Comparison of ENCODE assay signal across 22 cellular contexts in the genomic region with DNA sequence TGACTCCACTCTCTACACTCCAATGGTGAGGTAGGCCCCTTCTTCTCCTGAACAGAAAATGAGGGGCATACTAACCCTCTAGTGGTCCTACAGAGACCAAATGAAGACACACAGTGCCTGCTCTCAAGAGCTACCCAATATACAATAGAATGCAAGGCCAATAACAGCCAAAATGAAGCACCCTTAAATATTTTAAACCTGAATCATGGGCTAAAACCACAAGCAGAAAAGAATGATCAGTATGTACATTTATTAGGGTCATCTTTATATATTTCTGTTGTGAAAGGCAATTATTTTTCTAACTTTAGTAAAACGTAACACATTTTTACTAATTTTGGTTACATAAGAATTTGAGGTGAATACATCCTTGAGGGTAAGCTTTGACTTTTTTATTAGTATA. TPM values are rescaled to one million over a fixed set of nuclear protein-coding genes. Genes with fewer than 3 reads are reported as not detected.
DNase-seq lines count a peak whose midpoint lies in the region; ATAC-seq and TF ChIP-seq lines count a peak whose summit lies in the region.
"Had no signal": no experiment of that assay in that cellular context is flagged by ENCODE, and none has a peak within 500 bp of the region (broad histone marks: within the 10 kb centered on the region; RNA-seq: fewer than 3 reads in every experiment).

No MANE protein-coding gene starts in this region.

- TF ChIP-seq CTCF in SK-N-SH (IDR thresholded peaks at IDR 0.05) (peak; percentile 11; the same call in 1 of the 2 replicates), fibroblast of mammary gland (conservative IDR thresholded peaks at IDR 0.05; ENCODE audit: control insufficient read depth, insufficient read depth, low read depth, low read length) (no peak), WERI-Rb-1 (IDR thresholded peaks at IDR 0.05; ENCODE audit: low read depth, low read length) (no peak)

- ATAC-seq in HG02763 (IDR thresholded peaks at IDR 0.05; ENCODE audit: unreplicated experiment) = no peak
- ATAC-seq in GM18870 (IDR thresholded peaks at IDR 0.05; ENCODE audit: unreplicated experiment) = no peak
- ATAC-seq: activated T-helper 17 cell treated with anti-CD3 and anti-CD28 coated beads, Interleukin-2, amount 50 U/mL, for 72 hours; K562; Panc1; stimulated activated effector memory CD8-positive, alpha-beta T cell treated with anti-CD3 and anti-CD28 coated beads, Interleukin-12 subunit alpha, Interleukin-12 subunit beta, amount 100 ng/mL, for 72 hours; T-cell had no signal

- H4K20me1 ChIP-seq in SK-N-SH (ENCODE audit: insufficient read depth) = no peaks in the 10 kb centered on the region
- H4K20me1 ChIP-seq: BLaER1 had no signal

- TF ChIP-seq EP300 in SK-N-SH (IDR thresholded peaks at IDR 0.05; ENCODE audit: borderline replicate concordance in 1 of 2, low read depth in 1 of 2, low read length in 1 of 2) = peak in 1 of 2 experiments; percentile 71; a peak in 1 of 4 replicates

- peaks cover 59% of the 10 kb centered on the region for H3F3A ChIP-seq in SK-N-SH (replicated peaks; ENCODE audit: insufficient read depth)

- no peaks in the 10 kb centered on the region for H3K27me3 ChIP-seq in SK-N-SH (ENCODE audit: insufficient read depth)
- no peaks in the 10 kb centered on the region for H3K27me3 ChIP-seq in neuronal stem cell (ENCODE audit: control insufficient read depth in 3 of 3, insufficient read depth in 3 of 3, low read depth in 1 of 3, low read length in 3 of 3)
- H3K27me3 ChIP-seq in WERI-Rb-1 (ENCODE audit: insufficient read depth, low read depth, severe bottlenecking) = no peaks in the 10 kb centered on the region
- H3K27me3 ChIP-seq: BLaER1, colonic mucosa had no signal

- H3K4ac ChIP-seq in neuronal stem cell (ENCODE audit: low read length) = no peak overlapping the region

- peak; percentile 44 for DNase-seq in GM04504 (ENCODE audit: low read depth)
- no peak for DNase-seq in SK-N-SH
- peak; percentile 60 for DNase-seq in fibroblast of mammary gland (ENCODE audit: low read depth)
- DNase-seq in neuronal stem cell (ENCODE audit: low spot score) = no peak
- DNase-seq in WERI-Rb-1 = no peak
- DNase-seq in GDM1 (lab: John Stamatoyannopoulos, UW) = no peak
- DNase-seq: activated B cell treated with CpG ODN at 0.5 μM for 24 hours; activated CD8-positive, alpha-beta memory T cell treated with anti-CD3 and anti-CD28 coated beads for 24 hours; amniotic stem cell; colonic mucosa; DMS 273 treated with DMSO at 0.1 percent for 48 hours; hippocampal formation; NCI-H1092 treated with DMSO at 0.1 percent for 48 hours; small intestine; T-cell had no signal

- POLR2A ChIA-PET in SK-N-SH (lab: Yijun Ruan, JAX) = no interaction called here

- no peak for TF ChIP-seq RAD21 in SK-N-SH (IDR thresholded peaks at IDR 0.05; ENCODE audit: low read length)

- CTCF ChIA-PET in SK-N-SH (lab: Yijun Ruan, JAX) = no interaction called here

- 26% methylated on average over 1 of the region's 1 CpG for WGBS in SK-N-SH (ENCODE audit: low lambda C conversion rate)
- no CpG with 5 or more reads among the region's 1 CpG for WGBS in neuronal stem cell (ENCODE audit: extremely low coverage in 2 of 2, insufficient read length in 2 of 2, insufficient replicate concordance in 1 of 2), 2 donors

- H2AK5ac ChIP-seq in neuronal stem cell (ENCODE audit: low read depth, low read length) = no peak overlapping the region

- no peak overlapping the region for H2BK5ac ChIP-seq in neuronal stem cell (ENCODE audit: low read length)

- no peaks in the 10 kb centered on the region for H3K9me3 ChIP-seq in SK-N-SH
- no peaks in the 10 kb centered on the region for H3K9me3 ChIP-seq in neuronal stem cell (replicated peaks in 1 of 2; ENCODE audit: control insufficient read depth in 2 of 2, insufficient read depth in 1 of 2, low read depth in 1 of 2, low read length in 2 of 2)
- no peaks in the 10 kb centered on the region for H3K9me3 ChIP-seq in WERI-Rb-1 (ENCODE audit: severe bottlenecking)
- H3K9me3 ChIP-seq: BLaER1, colonic mucosa had no signal

- no peak overlapping the region for H2BK15ac ChIP-seq in neuronal stem cell (ENCODE audit: low read length)

- H3K4me2 ChIP-seq in SK-N-SH (peak overlapping the region; percentile 19; the same call in 1 of the 2 replicates), neuronal stem cell (ENCODE audit: insufficient read depth, low read length, poor library complexity, severe bottlenecking) (no peak overlapping the region)
- H3K4me2 ChIP-seq: BLaER1 had no signal

- H2BK120ac ChIP-seq in neuronal stem cell (ENCODE audit: low read depth, low read length) = no peak overlapping the region

- H4K91ac ChIP-seq in neuronal stem cell (ENCODE audit: low read depth, low read length, poor library complexity) = no peak overlapping the region

- H4K8ac ChIP-seq in neuronal stem cell (ENCODE audit: low read depth, low read length) = no peak overlapping the region

- H3K79me2 ChIP-seq in SK-N-SH (ENCODE audit: insufficient read depth) = no peaks in the 10 kb centered on the region

- H3K23ac ChIP-seq in neuronal stem cell (ENCODE audit: low read depth, low read length, poor library complexity) = no peak overlapping the region

- H3K36me3 ChIP-seq in SK-N-SH (replicated peaks in 1 of 2; ENCODE audit: control insufficient read depth in 1 of 2, insufficient read depth in 2 of 2, low read length in 1 of 2) (no peaks in the 10 kb centered on the region), neuronal stem cell (replicated peaks in 1 of 2; ENCODE audit: control insufficient read depth in 2 of 2, insufficient read depth in 2 of 2, low read length in 2 of 2) (no peaks in the 10 kb centered on the region), WERI-Rb-1 (no peaks in the 10 kb centered on the region)
- H3K36me3 ChIP-seq: BLaER1, colonic mucosa had no signal

- no peak overlapping the region for H2BK12ac ChIP-seq in neuronal stem cell (ENCODE audit: low read length)

- H3K4me3 ChIP-seq in SK-N-SH (ENCODE audit: low read depth in 2 of 2, low read length in 1 of 2) (no peak overlapping the region), fibroblast of mammary gland (ENCODE audit: control insufficient read depth, low read depth, low read length) (no peak overlapping the region), neuronal stem cell (ENCODE audit: low read length in 2 of 2) (no peak overlapping the region), WERI-Rb-1 (ENCODE audit: low read depth, low read length) (no peak overlapping the region)
- H3K4me3 ChIP-seq: BLaER1, colonic mucosa, K562 had no signal

- H3K14ac ChIP-seq in neuronal stem cell (ENCODE audit: low read length) = no peak overlapping the region

- H3K79me1 ChIP-seq in neuronal stem cell (ENCODE audit: low read depth, low read length) = no peaks in the 10 kb centered on the region

- peak overlapping the region; percentile 44 to 98; a peak in 3 of 4 replicates for H3K27ac ChIP-seq in SK-N-SH (ENCODE audit: low read depth in 2 of 2, low read length in 1 of 2)
- H3K27ac ChIP-seq in neuronal stem cell (replicated peaks; ENCODE audit: low read length) = no peak overlapping the region
- H3K27ac ChIP-seq in WERI-Rb-1 = no peak overlapping the region
- H3K27ac ChIP-seq: BLaER1, colonic mucosa had no signal

- H2AFZ ChIP-seq in SK-N-SH (ENCODE audit: low read depth) (peak overlapping the region; percentile 1; the same call in 1 of the 2 replicates), neuronal stem cell (ENCODE audit: low read length) (peak overlapping the region; percentile 12)

- H3K4me1 ChIP-seq in SK-N-SH (ENCODE audit: control insufficient read depth in 1 of 2, insufficient read depth in 2 of 2, low read depth in 1 of 2, low read length in 1 of 2) = peaks cover 23 to 50% of the 10 kb centered on the region in 2 experiments
- peaks cover 0 to 3% of the 10 kb centered on the region in 2 donors for H3K4me1 ChIP-seq in neuronal stem cell (ENCODE audit: control insufficient read depth in 2 of 2, insufficient read depth in 1 of 2, low read depth in 1 of 2, low read length in 2 of 2)
- H3K4me1 ChIP-seq: colonic mucosa had no signal

- no peak overlapping the region for H3K18ac ChIP-seq in neuronal stem cell (ENCODE audit: low read length)

- H3K9ac ChIP-seq in SK-N-SH (peak overlapping the region; percentile 12; the same call in 1 of the 2 replicates), neuronal stem cell (ENCODE audit: low read depth, low read length, poor library complexity) (no peak overlapping the region)
- H3K9ac ChIP-seq: BLaER1 had no signal

- no peaks in the 10 kb centered on the region for H3K9me2 ChIP-seq in SK-N-SH

TF ChIP-seq in SK-N-SH, 30 proteins besides CTCF, POLR2A, EP300 and RAD21 (continues in another document):
- TF ChIP-seq JUND (IDR thresholded peaks at IDR 0.05) = peak; percentile 80
- peak; percentile 47 for TF ChIP-seq NFIC (IDR thresholded peaks at IDR 0.05; ENCODE audit: borderline replicate concordance)
- TF ChIP-seq TEAD4 (IDR thresholded peaks at IDR 0.05; ENCODE audit: borderline replicate concordance, insufficient read depth) = peak; percentile 83; the same call in 1 of the 2 replicates
- no peak for TF ChIP-seq GATA2 (CRISPR knock-in tag; IDR thresholded peaks at IDR 0.05)
- TF ChIP-seq POLR2AphosphoS5 (IDR thresholded peaks at IDR 0.05; ENCODE audit: low read depth, low read length) = 0 out of 2 replicates have a peak, but pooled peaks have one; percentile 37
- peak; percentile 71 for TF ChIP-seq TCF12 (IDR thresholded peaks at IDR 0.05)
- TF ChIP-seq MEF2A (IDR thresholded peaks at IDR 0.05; ENCODE audit: borderline replicate concordance, low read depth) = 0 out of 2 replicates have a peak, but pooled peaks have one; percentile 33
- no peak for TF ChIP-seq TAF1 (IDR thresholded peaks at IDR 0.05; ENCODE audit: borderline replicate concordance, low read depth, low read length)
- no peak for TF ChIP-seq EZH2phosphoT487 (IDR thresholded peaks at IDR 0.05; ENCODE audit: borderline replicate concordance, low read depth)
- peak; percentile 63; the same call in 1 of the 2 replicates for TF ChIP-seq FOSL2 (IDR thresholded peaks at IDR 0.05; ENCODE audit: borderline replicate concordance, low read depth)
- TF ChIP-seq, protein P1, sequence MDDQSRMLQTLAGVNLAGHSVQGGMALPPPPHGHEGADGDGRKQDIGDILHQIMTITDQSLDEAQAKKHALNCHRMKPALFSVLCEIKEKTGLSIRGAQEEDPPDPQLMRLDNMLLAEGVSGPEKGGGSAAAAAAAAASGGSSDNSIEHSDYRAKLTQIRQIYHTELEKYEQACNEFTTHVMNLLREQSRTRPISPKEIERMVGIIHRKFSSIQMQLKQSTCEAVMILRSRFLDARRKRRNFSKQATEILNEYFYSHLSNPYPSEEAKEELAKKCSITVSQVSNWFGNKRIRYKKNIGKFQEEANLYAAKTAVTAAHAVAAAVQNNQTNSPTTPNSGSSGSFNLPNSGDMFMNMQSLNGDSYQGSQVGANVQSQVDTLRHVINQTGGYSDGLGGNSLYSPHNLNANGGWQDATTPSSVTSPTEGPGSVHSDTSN (IDR thresholded peaks at IDR 0.05) = peak; percentile 63

RNA-seq across cellular contexts. Expression of a gene that starts 49.9 kb away (rescaled TPM):
- 4.5 and 11.4 TPM in 2 replicates for polyA plus RNA-seq in SK-N-SH (2012; rRNA removed)
- polyA plus RNA-seq in SK-N-SH (2012; cell fraction: cytosol; rRNA removed) = 6.5 and 7.3 TPM in 2 replicates
- polyA plus RNA-seq in SK-N-SH (2012; cell fraction: nucleus; rRNA removed) = 13.4 and 14.1 TPM in 2 replicates
- polyA plus RNA-seq in neuronal stem cell (2013, experiment 1 of 2) = 40.8 TPM
- polyA plus RNA-seq in neuronal stem cell (2013, experiment 2 of 2) = 39.1 TPM

Comparison
In these comparisons a context has a peak if more than half of its experiments do, and no peak if none do; other contexts are left out.
1. DNase-seq: peak in GM04504 (single experiment) and fibroblast of mammary gland (single experiment); none in SK-N-SH (single experiment), neuronal stem cell (single experiment), WERI-Rb-1 (single experiment) and GDM1 (single experiment).
2. H3K27ac ChIP-seq: peak in SK-N-SH (2 of 2); none in neuronal stem cell (single experiment) and WERI-Rb-1 (single experiment).